Comparison of ENCODE assay signal across 8 cellular contexts in genomic region chr12:6752181-6752930, GRCh38. TPM values are rescaled to one million over a fixed set of nuclear protein-coding genes. Genes with fewer than 3 reads are reported as not detected.
DNase-seq lines count a peak whose midpoint lies in the region; ATAC-seq and TF ChIP-seq lines count a peak whose summit lies in the region.

No MANE protein-coding gene starts in this region.

- H3K9me3 ChIP-seq in MG63 (no peaks in the 10 kb centered on the region), parathyroid adenoma (ENCODE audit: control insufficient read depth, low read length) (no peaks in the 10 kb centered on the region)

- no peaks in the 10 kb centered on the region for H3K27me3 ChIP-seq in MG63
- no peaks in the 10 kb centered on the region for H3K27me3 ChIP-seq in parathyroid adenoma (ENCODE audit: control insufficient read depth, insufficient read depth, low read length)

- intact Hi-C loops in head of caudate nucleus (cut with DNase I): loop anchor here (5.0 kb wide), 1 partner anchor 75 kb away; the partner anchor contains the start of gene P3H3

- DNase-seq in NCI-H524 (lab: John Stamatoyannopoulos, UW) (peak; percentile 33 to 58), NCI-H524 treated with DMSO at 0.1 percent for 48 hours (lab: John Stamatoyannopoulos, UW) (no peak), MG63 (peak; percentile 49), head of caudate nucleus (peak in 40 of 42 donors; percentile 21 to 87 (median 56))
- DNase-seq in activated naive CD4-positive, alpha-beta T cell treated with anti-CD3 and anti-CD28 coated beads, Interleukin-2, amount 50 U/mL, for 16 hours: peak; percentile 42

- no peaks in the 10 kb centered on the region for H3K79me2 ChIP-seq in parathyroid adenoma

- H3K27ac ChIP-seq in parathyroid adenoma: peak overlapping the region; percentile 97

- H3K9ac ChIP-seq in parathyroid adenoma: peak overlapping the region; percentile 93

- no peak for TF ChIP-seq CTCF in parathyroid adenoma (IDR thresholded peaks at IDR 0.05)

- ATAC-seq in GM19324 (IDR thresholded peaks at IDR 0.05; ENCODE audit: low FRiP score, unreplicated experiment): no peak
- ATAC-seq in HG03108 (IDR thresholded peaks at IDR 0.05; ENCODE audit: unreplicated experiment): no peak

- H2AFZ ChIP-seq in parathyroid adenoma: peak overlapping the region; percentile 75

- peak overlapping the region; percentile 94 for H3K4me2 ChIP-seq in parathyroid adenoma (ENCODE audit: low read length)

- peaks cover 55% of the 10 kb centered on the region for H3K36me3 ChIP-seq in MG63
- no peaks in the 10 kb centered on the region for H3K36me3 ChIP-seq in parathyroid adenoma (ENCODE audit: control insufficient read depth, insufficient read depth, low read length)

- H3K4me3 ChIP-seq in MG63 (peak overlapping the region; percentile 97), parathyroid adenoma (ENCODE audit: low read depth, low read length) (peak overlapping the region; percentile 93)

- H3K4me1 ChIP-seq in parathyroid adenoma: peaks cover 16% of the 10 kb centered on the region

RNA-seq across cellular contexts. Expression of gene MLF2, which starts 0.6 kb away (rescaled TPM):
- total RNA-seq in MG63 (2014; rRNA removed; shearing (Covaris generic); ENCODE audit: low replicate concordance): 178 and 274 TPM in 2 replicates

RNA-seq across cellular contexts. Expression of gene PTMS, which starts 13.8 kb away (rescaled TPM):
- 272 and 328 TPM in 2 replicates for total RNA-seq in MG63 (2014; rRNA removed; shearing (Covaris generic); ENCODE audit: low replicate concordance)

RNA-seq across cellular contexts. Expression of gene LAG3, which starts 20.0 kb away (rescaled TPM):
- 0.17 TPM in 1 of 2 replicates, not detected in the other for total RNA-seq in MG63 (2014; rRNA removed; shearing (Covaris generic); ENCODE audit: low replicate concordance)

RNA-seq across cellular contexts. Expression of gene COPS7A, which starts 28.5 kb away (rescaled TPM):
- total RNA-seq in MG63 (2014; rRNA removed; shearing (Covaris generic); ENCODE audit: low replicate concordance): 91.3 and 125 TPM in 2 replicates

RNA-seq across cellular contexts. Expression of gene CD4, which starts 37.0 kb away (rescaled TPM):
- total RNA-seq in MG63 (2014; rRNA removed; shearing (Covaris generic); ENCODE audit: low replicate concordance): not detected in 2 replicates
